1 cellular context compared by ENCODE assay signal in genomic region chr2:153575171-153575853, GRCh38.
TF ChIP-seq lines count a peak whose summit lies in the region.

No MANE protein-coding gene starts in this region.

TF ChIP-seq in GM12878, 131 proteins besides CTCF, POLR2A, EP300 and RAD21:
- no peak for TF ChIP-seq ATF3 (IDR thresholded peaks at IDR 0.05; ENCODE audit: borderline replicate concordance, extremely low read depth, low read depth, low read length)
- TF ChIP-seq TCF12 (IDR thresholded peaks at IDR 0.05; ENCODE audit: low read depth, low read length), result no peak
- TF ChIP-seq SMAD5 (IDR thresholded peaks at IDR 0.05; ENCODE audit: low read depth), result no peak
- no peak for TF ChIP-seq TCF7 (IDR thresholded peaks at IDR 0.05; ENCODE audit: borderline replicate concordance)
- TF ChIP-seq FOS (IDR thresholded peaks at IDR 0.05; ENCODE audit: borderline replicate concordance, extremely low read depth, insufficient read length), result no peak
- no peak for TF ChIP-seq LARP7 (IDR thresholded peaks at IDR 0.05)
- TF ChIP-seq KAT2A (conservative IDR thresholded peaks at IDR 0.05; ENCODE audit: control insufficient read depth, low read depth, low read length), result no peak
- no peak for TF ChIP-seq HSF1 (IDR thresholded peaks at IDR 0.05; ENCODE audit: low read depth, low read length)
- no peak for TF ChIP-seq RAD51 (IDR thresholded peaks at IDR 0.05)
- TF ChIP-seq ATF2 (IDR thresholded peaks at IDR 0.05; ENCODE audit: low read length), result no peak
